Comparison of ENCODE assay signal across 8 cellular contexts in genomic region chr10:72355214-72355555, GRCh38. TPM values are rescaled to one million over a fixed set of nuclear protein-coding genes. Genes with fewer than 3 reads are reported as not detected.
DNase-seq lines count a peak whose midpoint lies in the region; ATAC-seq, FAIRE-seq and TF ChIP-seq lines count a peak whose summit lies in the region.

No MANE protein-coding gene starts in this region.

- H3K4me3 Mint-ChIP-seq in T-helper 2 cell treated with Interferon-gamma antibody and Interleukin-4, amounts not matched to agents 5 μg/mL and 100 μg/mL, for 36 hours: peak overlapping the region; percentile 99
- H3K4me3 Mint-ChIP-seq in activated naive CD8-positive, alpha-beta T cell treated with anti-CD3 and anti-CD28 coated beads for 36 hours: peak overlapping the region; percentile 98

- ATAC-seq in thoracic aorta (ENCODE audit: insufficient number of reproducible peaks, low FRiP score, low read depth): no peak
- ATAC-seq in HG03342 (IDR thresholded peaks at IDR 0.05; ENCODE audit: unreplicated experiment): no peak

- H3K27ac ChIP-seq in layer of hippocampus (ENCODE audit: low read depth, low read length) (peak overlapping the region; percentile 97), thoracic aorta (peak overlapping the region; percentile 95 to 98)

- H3K27ac Mint-ChIP-seq in T-helper 2 cell treated with Interferon-gamma antibody and Interleukin-4, amounts not matched to agents 5 μg/mL and 100 μg/mL, for 36 hours: peak overlapping the region; percentile 99
- peak overlapping the region; percentile 99 for H3K27ac Mint-ChIP-seq in activated naive CD8-positive, alpha-beta T cell treated with anti-CD3 and anti-CD28 coated beads for 36 hours

- no peak for TF ChIP-seq CTCF in thoracic aorta (IDR thresholded peaks at IDR 0.05)

- H3K4me1 Mint-ChIP-seq in T-helper 2 cell treated with Interferon-gamma antibody and Interleukin-4, amounts not matched to agents 5 μg/mL and 100 μg/mL, for 36 hours (ENCODE audit: low read depth): peaks cover 26% of the 10 kb centered on the region
- peaks cover 24% of the 10 kb centered on the region for H3K4me1 Mint-ChIP-seq in activated naive CD8-positive, alpha-beta T cell treated with anti-CD3 and anti-CD28 coated beads for 36 hours

- no peaks in the 10 kb centered on the region for H3K9me3 ChIP-seq in thoracic aorta

- DNase-seq in T-helper 2 cell treated with Interferon-gamma antibody and Interleukin-4, amounts not matched to agents 5 μg/mL and 100 μg/mL, for 36 hours (ENCODE audit: low spot score): no peak
- DNase-seq in T-helper 2 cell: no peak
- DNase-seq in activated naive CD8-positive, alpha-beta T cell treated with anti-CD3 and anti-CD28 coated beads for 36 hours: no peak
- no peak for DNase-seq in thoracic aorta (ENCODE audit: low spot score)
- DNase-seq in GM19239 (ENCODE audit: insufficient read length, low spot score): no peak
- DNase-seq in stimulated activated CD4-positive, alpha-beta T cell treated with anti-CD3 and anti-CD28 coated beads, Interleukin-12 subunit alpha, Interleukin-12 subunit beta, amount 100 ng/mL, for 4 hours: no peak

- no peaks in the 10 kb centered on the region for H3K27me3 Mint-ChIP-seq in T-helper 2 cell treated with Interferon-gamma antibody and Interleukin-4, amounts not matched to agents 5 μg/mL and 100 μg/mL, for 36 hours (ENCODE audit: low read depth)
- H3K27me3 Mint-ChIP-seq in activated naive CD8-positive, alpha-beta T cell treated with anti-CD3 and anti-CD28 coated beads for 36 hours: no peaks in the 10 kb centered on the region

- H3K4me1 ChIP-seq in thoracic aorta (ENCODE audit: control insufficient read depth in 1 of 2, low read depth in 2 of 2): peaks cover 10 to 34% of the 10 kb centered on the region in 2 donors

- H3K36me3 Mint-ChIP-seq in T-helper 2 cell treated with Interferon-gamma antibody and Interleukin-4, amounts not matched to agents 5 μg/mL and 100 μg/mL, for 36 hours (ENCODE audit: low read depth): peaks cover 11% of the 10 kb centered on the region
- H3K36me3 Mint-ChIP-seq in activated naive CD8-positive, alpha-beta T cell treated with anti-CD3 and anti-CD28 coated beads for 36 hours: peaks cover 6% of the 10 kb centered on the region

- peak overlapping the region; percentile 86 for H3K4me3 ChIP-seq in thoracic aorta

- FAIRE-seq in GM19239 (lab: Jason Lieb, UNC): no peak

- peaks cover 4% of the 10 kb centered on the region for H3K36me3 ChIP-seq in thoracic aorta

- no peaks in the 10 kb centered on the region for H3K9me3 Mint-ChIP-seq in T-helper 2 cell treated with Interferon-gamma antibody and Interleukin-4, amounts not matched to agents 5 μg/mL and 100 μg/mL, for 36 hours
- H3K9me3 Mint-ChIP-seq in activated naive CD8-positive, alpha-beta T cell treated with anti-CD3 and anti-CD28 coated beads for 36 hours: peaks cover 2% of the 10 kb centered on the region

- H3K27me3 ChIP-seq in layer of hippocampus (ENCODE audit: control insufficient read depth, insufficient read depth, low read length) (no peaks in the 10 kb centered on the region), thoracic aorta (replicated peaks; ENCODE audit: insufficient read depth) (no peaks in the 10 kb centered on the region)

RNA-seq across cellular contexts. Expression of gene DNAJB12, which starts 0.5 kb away (rescaled TPM):
- 10 to 100 TPM; 25.2 to 25.6 TPM for total RNA-seq in activated naive CD8-positive, alpha-beta T cell treated with anti-CD3 and anti-CD28 coated beads for 36 hours
- total RNA-seq in thoracic aorta: 10 to 100 TPM; 33.3 to 39.5 TPM
